ENCODE assay signal across 32 cellular contexts in the genomic region with DNA sequence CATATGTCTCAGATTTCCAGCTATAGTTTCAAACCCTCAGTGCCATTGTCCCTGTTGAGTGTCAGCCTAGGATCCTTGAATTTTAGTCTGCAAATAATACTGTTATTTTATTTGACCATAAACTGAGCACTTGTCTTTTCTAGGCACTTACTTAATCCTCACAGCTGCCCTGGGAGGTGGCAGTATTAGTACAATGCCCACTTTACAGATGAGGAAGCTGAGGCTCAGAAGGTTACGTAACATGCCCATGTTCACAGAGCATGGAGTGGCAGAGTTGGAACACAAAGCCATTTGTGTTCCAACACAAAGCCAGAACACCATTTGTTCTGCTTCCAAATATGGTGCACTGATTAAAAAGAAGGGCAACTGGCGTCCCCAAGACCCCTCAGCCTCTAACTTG. TPM values are rescaled to one million over a fixed set of nuclear protein-coding genes. Genes with fewer than 3 reads are reported as not detected.
"Had no signal": no experiment of that assay in that cellular context is flagged by ENCODE, and none has a peak within 500 bp of the region (broad histone marks: within the 10 kb centered on the region; RNA-seq: fewer than 3 reads in every experiment).

No MANE protein-coding gene starts in this region.

- H3K27me3 ChIP-seq: pancreas, testis, transverse colon, upper lobe of right lung, uterus had no signal

- H3K9me3 Mint-ChIP-seq: natural killer cell; nephron; neural crest cell; stimulated activated memory B cell treated with anti-CD40 and anti-IgM and Interleukin-4, amounts not matched to agents 10 μg/mL and 1 μg/mL and 100 μg/mL, for 72 hours; stimulated activated naive CD8-positive, alpha-beta T cell treated with anti-CD3 and anti-CD28 coated beads, Interleukin-15, amount 100 ng/mL, for 72 hours; type B pancreatic cell had no signal

- H3K4me3 ChIP-seq: pancreas, psoas muscle, skin epidermis, smooth muscle cell, spleen, suprapubic skin, testis, tibial artery, transverse colon, upper lobe of right lung, uterus had no signal

- H3K27ac Mint-ChIP-seq: naive thymus-derived CD4-positive, alpha-beta T cell; natural killer cell; progenitor cell of endocrine pancreas; stimulated activated memory B cell treated with anti-CD40 and anti-IgM and Interleukin-4, amounts not matched to agents 10 μg/mL and 1 μg/mL and 100 μg/mL, for 72 hours; stimulated activated naive CD8-positive, alpha-beta T cell treated with anti-CD3 and anti-CD28 coated beads, Interleukin-15, amount 100 ng/mL, for 72 hours; type B pancreatic cell had no signal

- H3K4me1 Mint-ChIP-seq: stimulated activated naive CD8-positive, alpha-beta T cell treated with anti-CD3 and anti-CD28 coated beads, Interleukin-15, amount 100 ng/mL, for 72 hours had no signal

- H3K9me3 ChIP-seq: neutrophil, pancreas, psoas muscle, spleen, suprapubic skin, testis, tibial artery, transverse colon, upper lobe of right lung, uterus had no signal

- H3K36me3 Mint-ChIP-seq: naive thymus-derived CD4-positive, alpha-beta T cell; natural killer cell; stimulated activated memory B cell treated with anti-CD40 and anti-IgM and Interleukin-4, amounts not matched to agents 10 μg/mL and 1 μg/mL and 100 μg/mL, for 72 hours; type B pancreatic cell had no signal

- H3K4me3 Mint-ChIP-seq: naive thymus-derived CD4-positive, alpha-beta T cell; natural killer cell; nephron; neural crest cell; stimulated activated memory B cell treated with anti-CD40 and anti-IgM and Interleukin-4, amounts not matched to agents 10 μg/mL and 1 μg/mL and 100 μg/mL, for 72 hours; stimulated activated naive CD8-positive, alpha-beta T cell treated with anti-CD3 and anti-CD28 coated beads, Interleukin-15, amount 100 ng/mL, for 72 hours; type B pancreatic cell had no signal

- ATAC-seq: naive thymus-derived CD4-positive, alpha-beta T cell; natural killer cell; pancreas; psoas muscle; right cardiac atrium; sciatic nerve; stimulated activated memory B cell treated with anti-CD40 and anti-IgM and Interleukin-4, amounts not matched to agents 10 μg/mL and 1 μg/mL and 100 μg/mL, for 72 hours; stimulated activated naive CD8-positive, alpha-beta T cell treated with anti-CD3 and anti-CD28 coated beads, Interleukin-15, amount 100 ng/mL, for 72 hours; stimulated activated naive CD8-positive, alpha-beta T cell treated with anti-CD3 and anti-CD28 coated beads, Interleukin-15, Interleukin-2, amounts not matched to agents 100 U/mL and 50 U/mL, for 24 hours; upper lobe of right lung had no signal

- H3K27ac ChIP-seq: neutrophil, pancreas, psoas muscle, skin epidermis, spleen, suprapubic skin, testis, tibial artery, transverse colon, upper lobe of right lung, uterus had no signal

- H3K4me1 ChIP-seq: pancreas, psoas muscle, suprapubic skin, testis, tibial artery, transverse colon, upper lobe of right lung, uterus had no signal

- H3K36me3 ChIP-seq: neutrophil, pancreas, spleen, suprapubic skin, tibial artery, transverse colon, upper lobe of right lung, uterus had no signal

- H3K4me2 ChIP-seq: smooth muscle cell had no signal

- DNase-seq: naive thymus-derived CD4-positive, alpha-beta T cell; natural killer cell; pancreas; psoas muscle; right cardiac atrium; spleen; stimulated activated CD4-positive, alpha-beta T cell treated with anti-CD3 and anti-CD28 coated beads, Interleukin-12 subunit alpha, Interleukin-12 subunit beta, amount 100 ng/mL, for 4 hours; stimulated activated CD4-positive, alpha-beta T cell treated with anti-CD3 and anti-CD28 coated beads, Interleukin-1b, Interleukin-23, amount 100 ng/mL, for 48 hours; stimulated activated CD4-positive, alpha-beta T cell treated with anti-CD3 and anti-CD28 coated beads, Interleukin-4, amount 100 ng/mL, for 1 hour; stimulated activated CD4-positive, alpha-beta T cell treated with anti-CD3 and anti-CD28 coated beads, Interleukin-4, amount 100 ng/mL, for 4 hours; stimulated activated CD8-positive, alpha-beta memory T cell treated with anti-CD3 and anti-CD28 coated beads, Interleukin-4, amount 100 ng/mL, for 48 hours; stimulated activated naive CD4-positive, alpha-beta T cell; stimulated activated naive CD8-positive, alpha-beta T cell treated with anti-CD3 and anti-CD28 coated beads, Interleukin-15, amount 100 ng/mL, for 72 hours; stimulated activated naive CD8-positive, alpha-beta T cell treated with anti-CD3 and anti-CD28 coated beads, Interleukin-15, Interleukin-2, amounts not matched to agents 100 U/mL and 50 U/mL, for 24 hours; substantia nigra; testis; tibial artery; transverse colon; uterus had no signal

RNA-seq across cellular contexts. Expression of gene ALX4, which starts 38.2 kb away (rescaled TPM):
- total RNA-seq: naive thymus-derived CD4-positive, alpha-beta T cell; natural killer cell; osteocyte; progenitor cell of endocrine pancreas; renal cortical epithelial cell; right cardiac atrium; smooth muscle cell; transverse colon; upper lobe of right lung had no signal
- polyA plus RNA-seq: smooth muscle cell, spleen had no signal
